ENCODE assay signal across 8 cellular contexts in the genomic region with DNA sequence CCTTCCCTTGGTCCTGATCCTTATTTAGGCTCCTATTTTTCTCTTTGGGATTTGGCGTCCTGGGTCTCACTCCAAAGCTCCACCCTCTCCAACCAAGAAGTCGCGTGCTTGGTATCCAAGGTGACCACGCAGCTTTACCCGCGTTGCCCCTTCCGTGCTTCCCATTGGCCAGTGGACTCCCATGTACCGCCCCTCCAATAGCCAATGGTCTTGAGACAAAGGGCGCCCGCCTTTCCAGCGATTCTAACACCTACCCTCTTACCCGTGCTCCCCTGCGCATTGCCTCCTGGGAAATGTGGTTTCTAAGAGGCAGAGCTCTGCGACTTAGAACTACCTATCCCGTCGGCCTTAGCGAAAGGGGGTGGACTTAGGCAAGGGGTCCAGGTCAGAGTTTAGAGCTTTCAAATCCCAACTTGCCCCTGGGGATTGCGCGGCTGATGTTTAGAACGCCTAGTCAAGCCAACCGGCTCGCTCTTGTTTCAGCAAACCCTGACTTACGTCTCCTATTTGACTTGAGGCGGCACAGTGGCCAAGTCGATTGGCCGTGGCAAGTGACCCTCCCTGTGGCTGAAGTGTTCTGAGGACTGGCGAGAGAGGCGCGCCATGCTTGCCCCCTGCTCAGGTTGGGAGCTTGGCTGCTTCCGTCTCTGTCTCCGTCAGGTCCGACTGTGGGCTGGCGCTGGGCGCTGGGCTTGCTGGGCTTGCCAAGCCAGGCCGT. TPM values are rescaled to one million over a fixed set of nuclear protein-coding genes. Genes with fewer than 3 reads are reported as not detected.
DNase-seq lines count a peak whose midpoint lies in the region; ATAC-seq and TF ChIP-seq lines count a peak whose summit lies in the region.
"Not testable (repeated sequence)": the region's sequence is repeated elsewhere in the genome, so short reads cannot be mapped to it uniquely, and the experiment has no call there.

A gene (plus strand): TSS at position 395 of the 718 bp plus-strand sequence. CDS start 209 bp downstream, at position 604.

- H3K4me1 Mint-ChIP-seq in chondrocyte (ENCODE audit: low read depth), result peaks cover 19% of the 10 kb centered on the region

- peak within 1 kb of the TSS; percentile 85 for H3K27ac Mint-ChIP-seq in chondrocyte (ENCODE audit: unreplicated experiment)

- not testable (repeated sequence) for H3K9me3 Mint-ChIP-seq in chondrocyte (ENCODE audit: low read depth)

- H3K27me3 Mint-ChIP-seq in chondrocyte (ENCODE audit: low read depth), result not testable (repeated sequence)

- H3K36me3 Mint-ChIP-seq in chondrocyte (ENCODE audit: low read depth), result not testable (repeated sequence)

- peak; percentile 97 for ATAC-seq in HG03378 (IDR thresholded peaks at IDR 0.05; ENCODE audit: unreplicated experiment)

- TF ChIP-seq CTCF in chondrocyte (IDR thresholded peaks at IDR 0.05), result peak; percentile 19

- peak; percentile 54 for TF ChIP-seq POLR2A in GM19099 (IDR thresholded peaks at IDR 0.05; ENCODE audit: extremely low read depth, insufficient read length, low read depth)

- DNase-seq in AML-193 (lab: John Stamatoyannopoulos, UW) (peak; percentile 99), NCI-H446 treated with DMSO at 0.1 percent for 48 hours (lab: John Stamatoyannopoulos, UW) (peak; percentile 98), chondrocyte (ENCODE audit: low spot score) (peak; percentile 99), islet precursor cell (peak; percentile 100)
- peak; percentile 87 for DNase-seq in activated CD4-positive, CD25-positive, alpha-beta regulatory T cell treated with anti-CD3 and anti-CD28 coated beads, Interleukin-2, amount 50 U/mL, for 72 hours
- DNase-seq in stimulated activated CD4-positive, alpha-beta T cell treated with anti-CD3 and anti-CD28 coated beads, Interleukin-12 subunit alpha, Interleukin-12 subunit beta, amount 100 ng/mL, for 4 hours, result peak; percentile 84

- H3K4me3 Mint-ChIP-seq in chondrocyte (ENCODE audit: unreplicated experiment), result peak within 1 kb of the TSS; percentile 81

RNA-seq across cellular contexts. Expression of the gene that starts here (rescaled TPM):
- total RNA-seq in chondrocyte, result 5.6 to 7.5 TPM (median 5.8 TPM) in 3 replicates

Comparison
In these comparisons a context has a peak if more than half of its experiments do, and no peak if none do; other contexts are left out.
1. Peak in every context shown above with its lines: DNase-seq and ATAC-seq.